Comparison of ENCODE assay signal across 9 cellular contexts in genomic region chr11:10490398-10491232, GRCh38. TPM values are rescaled to one million over a fixed set of nuclear protein-coding genes. Genes with fewer than 3 reads are reported as not detected.
DNase-seq lines count a peak whose midpoint lies in the region; ATAC-seq and TF ChIP-seq lines count a peak whose summit lies in the region.
"Had no signal": no experiment of that assay in that cellular context is flagged by ENCODE, and none has a peak within 500 bp of the region (broad histone marks: within the 10 kb centered on the region; RNA-seq: fewer than 3 reads in every experiment).

No MANE protein-coding gene starts in this region.

- H2AFZ ChIP-seq in hepatocyte, result no peak overlapping the region

- intact Hi-C loops in activated CD4-positive, alpha-beta T cell treated with anti-CD3 and anti-CD28 coated beads for 36 hours (cut with DNase I, micrococcal nuclease), result no loop called here
- intact Hi-C loops in gastrocnemius medialis (cut with DNase I; ENCODE audit: low total_unique reads), result loop anchor here (1.0 to 5.0 kb wide), 4 partner anchors 35 to 247 kb away; partner anchors contain the start of gene AMPD3

- WGBS in hepatocyte (ENCODE audit: low lambda C conversion rate, missing lambda C conversion rate), result 86% methylated on average over 13 of the region's 13 CpGs

- H3K4me1 Mint-ChIP-seq in activated CD4-positive, alpha-beta T cell treated with anti-CD3 and anti-CD28 coated beads for 36 hours, result peaks cover 24% of the 10 kb centered on the region

- in situ Hi-C loops in gastrocnemius medialis (cut with MboI; ENCODE audit: low sequenced_read_pairs in 4 of 4), result no loop called here

- no peak for DNase-seq in activated CD4-positive, alpha-beta T cell treated with anti-CD3 and anti-CD28 coated beads for 36 hours
- DNase-seq in activated CD4-positive, alpha-beta T cell treated with anti-CD3 and anti-CD28 coated beads, Interleukin-2, amount 50 U/mL, for 48 hours, result no peak
- peak; percentile 93 for DNase-seq in astrocyte of the hippocampus (ENCODE audit: low read depth, low spot score)
- DNase-seq in hepatocyte (ENCODE audit: low spot score), result peak; percentile 61
- DNase-seq in gastrocnemius medialis, result peak; percentile 95 to 96

- no peaks in the 10 kb centered on the region for H3K9me2 ChIP-seq in hepatocyte (replicated peaks; ENCODE audit: insufficient read depth)

- TF ChIP-seq CTCF in hepatocyte (IDR thresholded peaks at IDR 0.05; ENCODE audit: poor library complexity) (no peak), gastrocnemius medialis (IDR thresholded peaks at IDR 0.05 in 4 of 5, conservative IDR thresholded peaks at IDR 0.05 in 1 of 5) (no peak)

- H3K27me3 Mint-ChIP-seq in activated CD4-positive, alpha-beta T cell treated with anti-CD3 and anti-CD28 coated beads for 36 hours, result no peaks in the 10 kb centered on the region

- H3K4me3 Mint-ChIP-seq in activated CD4-positive, alpha-beta T cell treated with anti-CD3 and anti-CD28 coated beads for 36 hours, result no peak overlapping the region

- TF ChIP-seq POLR2A in gastrocnemius medialis (IDR thresholded peaks at IDR 0.05), result no peak

- no peaks in the 10 kb centered on the region for H3K4me1 ChIP-seq in hepatocyte (ENCODE audit: insufficient read depth)
- peaks cover 28 to 29% of the 10 kb centered on the region in 2 donors for H3K4me1 ChIP-seq in gastrocnemius medialis

- H3K9me3 Mint-ChIP-seq in activated CD4-positive, alpha-beta T cell treated with anti-CD3 and anti-CD28 coated beads for 36 hours (ENCODE audit: low read depth), result no peaks in the 10 kb centered on the region

- H3K27me3 ChIP-seq in hepatocyte, result no peaks in the 10 kb centered on the region
- H3K27me3 ChIP-seq in gastrocnemius medialis, result no peaks in the 10 kb centered on the region
- H3K27me3 ChIP-seq: BLaER1 treated with 17β-estradiol and CSF1 and Interleukin-3, amounts not matched to agents 10 nM and 100 nM had no signal

- H3K79me2 ChIP-seq in hepatocyte, result no peaks in the 10 kb centered on the region

- ATAC-seq in activated CD4-positive, alpha-beta T cell treated with anti-CD3 and anti-CD28 coated beads for 36 hours, result no peak
- ATAC-seq in gastrocnemius medialis, result peak; percentile 92 to 95
- ATAC-seq in GM21737 (IDR thresholded peaks at IDR 0.05; ENCODE audit: unreplicated experiment), result no peak
- no peak for ATAC-seq in GM19463 (IDR thresholded peaks at IDR 0.05; ENCODE audit: unreplicated experiment)
- no peak for ATAC-seq in HG03469 (IDR thresholded peaks at IDR 0.05; ENCODE audit: unreplicated experiment)

- H3K27ac ChIP-seq in hepatocyte (no peak overlapping the region), gastrocnemius medialis (peak overlapping the region; percentile 86 to 90 (median 88))

- peaks cover 31% of the 10 kb centered on the region for H3K36me3 Mint-ChIP-seq in activated CD4-positive, alpha-beta T cell treated with anti-CD3 and anti-CD28 coated beads for 36 hours (ENCODE audit: low read depth)

- peak overlapping the region; percentile 14 for H3K27ac Mint-ChIP-seq in activated CD4-positive, alpha-beta T cell treated with anti-CD3 and anti-CD28 coated beads for 36 hours

- POLR2A ChIA-PET in activated CD4-positive, alpha-beta T cell treated with anti-CD3 and anti-CD28 coated beads for 36 hours (lab: Charles Lee), result interaction anchor here (0.9 kb wide), 1 partner anchor 29 kb away, joined by 3 read pairs; no protein-coding TSS in a partner anchor

- no peak overlapping the region for H3K4me2 ChIP-seq in hepatocyte
- H3K4me2 ChIP-seq: BLaER1 treated with 17β-estradiol and CSF1 and Interleukin-3, amounts not matched to agents 10 nM and 100 nM had no signal

- H3K36me3 ChIP-seq in hepatocyte (replicated peaks; ENCODE audit: insufficient read depth, low read depth), result no peaks in the 10 kb centered on the region
- peaks cover 3 to 61% of the 10 kb centered on the region in 2 donors for H3K36me3 ChIP-seq in gastrocnemius medialis

- no peaks in the 10 kb centered on the region for H3K9me3 ChIP-seq in hepatocyte (ENCODE audit: low read depth)
- no peaks in the 10 kb centered on the region for H3K9me3 ChIP-seq in gastrocnemius medialis

- H4K20me1 ChIP-seq in hepatocyte (ENCODE audit: insufficient read depth, poor library complexity, severe bottlenecking), result no peaks in the 10 kb centered on the region

- H3K4me3 ChIP-seq in hepatocyte (no peak overlapping the region), gastrocnemius medialis (no peak overlapping the region)
- H3K4me3 ChIP-seq: BLaER1 treated with 17β-estradiol and CSF1 and Interleukin-3, amounts not matched to agents 10 nM and 100 nM had no signal

- CTCF ChIA-PET in activated CD4-positive, alpha-beta T cell treated with anti-CD3 and anti-CD28 coated beads for 36 hours (lab: Charles Lee), result interaction anchor here (0.7 to 1.5 kb wide), 3 partner anchors 77 to 1067 kb away, joined by 3 to 4 read pairs (median 3); no protein-coding TSS in a partner anchor

RNA-seq across cellular contexts. Expression of gene AMPD3, which starts 35.6 kb away (rescaled TPM):
- 10 to 100 TPM; 26.3 to 27.1 TPM for total RNA-seq in activated CD4-positive, alpha-beta T cell treated with anti-CD3 and anti-CD28 coated beads for 36 hours
- 3.4 and 4.1 TPM in 2 replicates for total RNA-seq in hepatocyte
- 1.8 and 3.6 TPM in 2 replicates for polyA plus RNA-seq in hepatocyte
- 100 to 1,000 TPM; 104 to 185 (median 112) TPM for total RNA-seq in gastrocnemius medialis

RNA-seq across cellular contexts. Expression of gene RNF141, which starts 50.4 kb away (rescaled TPM):
- total RNA-seq in activated CD4-positive, alpha-beta T cell treated with anti-CD3 and anti-CD28 coated beads for 36 hours, result 10 to 100 TPM; 12.5 to 17.8 TPM
- total RNA-seq in hepatocyte, result 31.1 and 32.9 TPM in 2 replicates
- polyA plus RNA-seq in hepatocyte, result 20.7 and 21.2 TPM in 2 replicates
- total RNA-seq in gastrocnemius medialis, result 10 to 100 TPM; 16.8 to 38.2 (median 19.0) TPM

Comparison
In these comparisons a context has a peak if more than half of its experiments do, and no peak if none do; other contexts are left out.
1. ATAC-seq: peak in gastrocnemius medialis (2 of 2); none in activated CD4-positive, alpha-beta T cell treated with anti-CD3 and anti-CD28 coated beads for 36 hours (single experiment), GM21737 (single experiment), GM19463 (single experiment) and HG03469 (single experiment).
2. DNase-seq: peak in astrocyte of the hippocampus (single experiment), hepatocyte (single experiment) and gastrocnemius medialis (2 of 2); none in activated CD4-positive, alpha-beta T cell treated with anti-CD3 and anti-CD28 coated beads for 36 hours (single experiment) and activated CD4-positive, alpha-beta T cell treated with anti-CD3 and anti-CD28 coated beads, Interleukin-2, amount 50 U/mL, for 48 hours (0 of 2).